Comparison of ENCODE assay signal across 19 cellular contexts in genomic region chr4:95507147-95507546, GRCh38. TPM values are rescaled to one million over a fixed set of nuclear protein-coding genes. Genes with fewer than 3 reads are reported as not detected.
DNase-seq lines count a peak whose midpoint lies in the region; ATAC-seq and TF ChIP-seq lines count a peak whose summit lies in the region.
"Had no signal": no experiment of that assay in that cellular context is flagged by ENCODE, and none has a peak within 500 bp of the region (broad histone marks: within the 10 kb centered on the region; RNA-seq: fewer than 3 reads in every experiment).

No MANE protein-coding gene starts in this region.

- H3K4me1 Mint-ChIP-seq in chondrocyte (ENCODE audit: low read depth) (peaks cover 48% of the 10 kb centered on the region), mesothelial cell of epicardium (peaks cover 51% of the 10 kb centered on the region)
- H3K4me1 Mint-ChIP-seq: CD14-positive monocyte had no signal

- no peak overlapping the region for H3K9ac ChIP-seq in HCT116 (ENCODE audit: low read length)

- H3K27me3 ChIP-seq in HCT116 (ENCODE audit: insufficient read depth, low read length) (no peaks in the 10 kb centered on the region), SJCRH30 (no peaks in the 10 kb centered on the region), HAP-1 (ENCODE audit: low read depth) (no peaks in the 10 kb centered on the region)

- H3K36me3 Mint-ChIP-seq in chondrocyte (ENCODE audit: low read depth) (peaks cover 2% of the 10 kb centered on the region), mesothelial cell of epicardium (peaks cover 9% of the 10 kb centered on the region)
- H3K36me3 Mint-ChIP-seq: CD14-positive monocyte had no signal

- peak overlapping the region; percentile 38; the same call in 1 of the 2 replicates for H3K4me2 ChIP-seq in HCT116 (ENCODE audit: low read length)

- peak overlapping the region; percentile 75 for H2AFZ ChIP-seq in HCT116 (ENCODE audit: low read depth, low read length, poor library complexity, severe bottlenecking)

- intact Hi-C loops in HCT116 (cut with micrococcal nuclease): loop anchor here (5.0 kb wide), 1 partner anchor 845 kb away; no protein-coding TSS in a partner anchor

- ATAC-seq in HCT116 (no peak), GM21786 (IDR thresholded peaks at IDR 0.05; ENCODE audit: unreplicated experiment) (no peak), HG02623 (IDR thresholded peaks at IDR 0.05; ENCODE audit: unreplicated experiment) (no peak)

- H3K9me2 ChIP-seq in HCT116 (ENCODE audit: insufficient read depth): no peaks in the 10 kb centered on the region

- DNase-seq in HCT116 (ENCODE audit: low read depth, low spot score): no peak
- DNase-seq in SJCRH30: peak in 1 of 2 experiments; percentile 40
- DNase-seq in chondrocyte (ENCODE audit: low spot score): no peak
- no peak for DNase-seq in mesothelial cell of epicardium (ENCODE audit: low spot score in 2 of 2, unreplicated experiment in 2 of 2)
- no peak for DNase-seq in HAP-1 (ENCODE audit: low spot score in 2 of 2)
- no peak for DNase-seq in activated CD8-positive, alpha-beta memory T cell treated with anti-CD3 and anti-CD28 coated beads, Interleukin-2, amount 50 U/mL, for 48 hours
- DNase-seq: ACHN; AML-193; COR-L47; Karpas-422; NCI-H1105; NCI-H1694; NCI-H69; NK-92 treated with Interleukin-12 subunit alpha and Interleukin-12 subunit beta, amount 100 ng/mL, for 24 hours; SIG-M5 had no signal

- CTCF ChIA-PET in HCT116 (lab: Charles Lee): no interaction called here

- H3K36me3 ChIP-seq in HCT116 (ENCODE audit: control insufficient read depth in 1 of 2, insufficient read depth in 2 of 2, low read length in 2 of 2) (no peaks in the 10 kb centered on the region), SJCRH30 (no peaks in the 10 kb centered on the region), HAP-1 (replicated peaks) (no peaks in the 10 kb centered on the region)

- peaks cover 37 to 68% of the 10 kb centered on the region in 2 experiments for H3K4me1 ChIP-seq in HCT116 (ENCODE audit: control insufficient read depth in 1 of 2, insufficient read depth in 2 of 2, low read length in 2 of 2)
- H3K4me1 ChIP-seq in SJCRH30: peaks cover 39% of the 10 kb centered on the region
- H3K4me1 ChIP-seq in HAP-1: peaks cover 3% of the 10 kb centered on the region

- RAD21 ChIA-PET in HCT116 (lab: Charles Lee; ENCODE audit: low non-redundant PET in 1 of 2, low total read pairs in 2 of 2, uncharacterized antibody in 2 of 2, unreplicated experiment in 2 of 2): no interaction called here

- H3K27me3 Mint-ChIP-seq in chondrocyte (ENCODE audit: low read depth) (no peaks in the 10 kb centered on the region), mesothelial cell of epicardium (ENCODE audit: low read depth) (no peaks in the 10 kb centered on the region)

- peaks cover 7% of the 10 kb centered on the region for H3K9me3 Mint-ChIP-seq in chondrocyte (ENCODE audit: low read depth)
- no peaks in the 10 kb centered on the region for H3K9me3 Mint-ChIP-seq in mesothelial cell of epicardium

- no peaks in the 10 kb centered on the region for H3K9me3 ChIP-seq in HCT116 (ENCODE audit: control insufficient read depth in 1 of 2, insufficient read depth in 1 of 2, low read depth in 1 of 2, low read length in 2 of 2)
- no peaks in the 10 kb centered on the region for H3K9me3 ChIP-seq in SJCRH30 (replicated peaks)
- H3K9me3 ChIP-seq in HAP-1: no peaks in the 10 kb centered on the region

- POLR2A ChIA-PET in HCT116 (lab: Charles Lee): no interaction called here

- TF ChIP-seq CTCF in HCT116 (IDR thresholded peaks at IDR 0.05 in 2 of 3, conservative IDR thresholded peaks at IDR 0.05 in 1 of 3; ENCODE audit: borderline replicate concordance in 1 of 3, insufficient read depth in 1 of 3, low read depth in 2 of 3, low read length in 2 of 3) (no peak), chondrocyte (IDR thresholded peaks at IDR 0.05) (no peak), mesothelial cell of epicardium (IDR thresholded peaks at IDR 0.05; ENCODE audit: unreplicated experiment) (no peak)

- no peak overlapping the region for H3K4me3 Mint-ChIP-seq in chondrocyte (ENCODE audit: unreplicated experiment)
- no peak overlapping the region for H3K4me3 Mint-ChIP-seq in mesothelial cell of epicardium
- H3K4me3 Mint-ChIP-seq: CD14-positive monocyte had no signal

- in situ Hi-C loops in HAP-1 (cut with MboI; ENCODE audit: low sequenced_read_pairs): no loop called here

- TF ChIP-seq RAD21 in HCT116 (IDR thresholded peaks at IDR 0.05; ENCODE audit: low read depth): no peak

- BruUV-seq in HCT116 (replicated peaks; lab: Mats Ljungman, UMichigan): no TSS peak

- no peaks in the 10 kb centered on the region for H3K79me2 ChIP-seq in HCT116 (ENCODE audit: insufficient read depth, low read length)

- no peak overlapping the region for H3K27ac ChIP-seq in HCT116 (ENCODE audit: low read depth, low read length)
- H3K27ac ChIP-seq in SJCRH30: peak overlapping the region; percentile 22; the same call in 1 of the 2 replicates

- H4K20me1 ChIP-seq in HCT116 (ENCODE audit: insufficient read depth): no peaks in the 10 kb centered on the region

- no peak for TF ChIP-seq POLR2A in HCT116 (IDR thresholded peaks at IDR 0.05; ENCODE audit: borderline replicate concordance, extremely low read depth, insufficient read depth, insufficient read length)

- H3K27ac Mint-ChIP-seq in chondrocyte (ENCODE audit: unreplicated experiment) (peak overlapping the region; percentile 23), mesothelial cell of epicardium (peak overlapping the region; percentile 1)
- H3K27ac Mint-ChIP-seq: CD14-positive monocyte had no signal

- no peak overlapping the region for H3K4me3 ChIP-seq in HCT116 (replicated peaks in 1 of 2; ENCODE audit: low read depth in 1 of 2, low read length in 2 of 2)
- H3K4me3 ChIP-seq in SJCRH30: no peak overlapping the region
- no peak overlapping the region for H3K4me3 ChIP-seq in HAP-1

TF ChIP-seq in HCT116, 20 proteins besides CTCF, POLR2A, EP300 and RAD21:
- TF ChIP-seq CEBPB (IDR thresholded peaks at IDR 0.05; ENCODE audit: low read depth): no peak

RNA-seq across cellular contexts. Expression of gene UNC5C, which starts 41.6 kb away (rescaled TPM):
- total RNA-seq in HCT116 (2021; ENCODE audit: unreplicated experiment) (not detected), chondrocyte (4.7 to 15.5 TPM (median 15.4 TPM) in 3 replicates), mesothelial cell of epicardium (76.7 to 77.9 TPM (median 77.1 TPM) in 3 replicates)
- polyA plus RNA-seq in HCT116 (2012): not detected in 2 replicates
- not detected in 2 replicates for total RNA-seq in SJCRH30 (2014; rRNA removed; shearing (Covaris generic))
- total RNA-seq: OCI-LY7 had no signal
- polyA plus RNA-seq: CD14-positive monocyte had no signal
